ENCODE assay signal across 1 cellular context in genomic region chr4:4969298-4969697, GRCh38.
TF ChIP-seq lines count a peak whose summit lies in the region.

No MANE protein-coding gene starts in this region.

TF ChIP-seq in K562, 482 proteins besides CTCF, POLR2A, EP300 and RAD21 (continued from another document):
- peak; percentile 21; the same call in 1 of the 2 replicates for TF ChIP-seq JUND (IDR thresholded peaks at IDR 0.05; ENCODE audit: borderline replicate concordance, low read depth, low read length)
- 0 out of 3 replicates have a peak, but pooled peaks have one; percentile 38 for TF ChIP-seq JUND (tag; IDR thresholded peaks at IDR 0.05; ENCODE audit: borderline replicate concordance, low read depth, low read length)
- TF ChIP-seq NFE2 (IDR thresholded peaks at IDR 0.05; ENCODE audit: low read depth): 0 out of 2 replicates have a peak, but pooled peaks have one; percentile 15
- peak; percentile 44; the same call in 1 of the 2 replicates for TF ChIP-seq JUN (IDR thresholded peaks at IDR 0.05; ENCODE audit: borderline replicate concordance, low read depth, low read length)
- no peak for TF ChIP-seq JUN (CRISPR knock-in tag; IDR thresholded peaks at IDR 0.05; ENCODE audit: borderline replicate concordance)
- TF ChIP-seq, protein P1, sequence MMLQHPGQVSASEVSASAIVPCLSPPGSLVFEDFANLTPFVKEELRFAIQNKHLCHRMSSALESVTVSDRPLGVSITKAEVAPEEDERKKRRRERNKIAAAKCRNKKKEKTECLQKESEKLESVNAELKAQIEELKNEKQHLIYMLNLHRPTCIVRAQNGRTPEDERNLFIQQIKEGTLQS (IDR thresholded peaks at IDR 0.05): peak; percentile 43; the same call in 1 of the 2 replicates
- TF ChIP-seq, protein P1 (CRISPR knock-in tag; conservative IDR thresholded peaks at IDR 0.05): no peak
- no peak for TF ChIP-seq CHD4 (IDR thresholded peaks at IDR 0.05; ENCODE audit: insufficient read depth, insufficient replicate concordance, low read depth, low read length, poor library complexity, severe bottlenecking)
- 0 out of 4 replicates have a peak, but pooled peaks of 1 of the 2 experiments have one; percentile 29 for TF ChIP-seq NRF1 (conservative IDR thresholded peaks at IDR 0.05 in 1 of 2, IDR thresholded peaks at IDR 0.05 in 1 of 2)
- TF ChIP-seq FOSL1 (tag; conservative IDR thresholded peaks at IDR 0.05): peak; percentile 75
- TF ChIP-seq U2AF2 (optimal IDR thresholded peaks at IDR 0.05; ENCODE audit: low read depth, low read length): no peak
- no peak for TF ChIP-seq ZNF766 (CRISPR knock-in tag; conservative IDR thresholded peaks at IDR 0.05)
- TF ChIP-seq, protein P2, sequence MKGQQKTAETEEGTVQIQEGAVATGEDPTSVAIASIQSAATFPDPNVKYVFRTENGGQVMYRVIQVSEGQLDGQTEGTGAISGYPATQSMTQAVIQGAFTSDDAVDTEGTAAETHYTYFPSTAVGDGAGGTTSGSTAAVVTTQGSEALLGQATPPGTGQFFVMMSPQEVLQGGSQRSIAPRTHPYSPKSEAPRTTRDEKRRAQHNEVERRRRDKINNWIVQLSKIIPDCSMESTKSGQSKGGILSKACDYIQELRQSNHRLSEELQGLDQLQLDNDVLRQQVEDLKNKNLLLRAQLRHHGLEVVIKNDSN (CRISPR knock-in tag; IDR thresholded peaks at IDR 0.05): no peak
- TF ChIP-seq XRCC3 (IDR thresholded peaks at IDR 0.05): no peak
- TF ChIP-seq ZNF76 (CRISPR knock-in tag; IDR thresholded peaks at IDR 0.05; ENCODE audit: borderline replicate concordance): no peak
- no peak for TF ChIP-seq ZBTB26 (CRISPR knock-in tag; IDR thresholded peaks at IDR 0.05)
- no peak for TF ChIP-seq ZNF431 (CRISPR knock-in tag; IDR thresholded peaks at IDR 0.05)
- TF ChIP-seq ZFP36 (IDR thresholded peaks at IDR 0.05; ENCODE audit: low read depth, low read length, partially characterized antibody): no peak
